In genomic region chr5:119070828-119071572, GRCh38 we compare ENCODE assay signal across 9 cellular contexts. TPM values are rescaled to one million over a fixed set of nuclear protein-coding genes. Genes with fewer than 3 reads are reported as not detected.
A peak's percentile ranks its signal among the peaks of the same experiment; 100 is the strongest.
DNase-seq lines count a peak whose midpoint lies in the region; ATAC-seq, FAIRE-seq and TF ChIP-seq lines count a peak whose summit lies in the region.
"Had no signal": no experiment of that assay in that cellular context is flagged by ENCODE, and none has a peak within 500 bp of the region (broad histone marks: within the 10 kb centered on the region; RNA-seq: fewer than 3 reads in every experiment).

DMXL1 (plus strand) TSS chr5:119071087; CDS start chr5:119071570, 483 bp downstream.

- H3K36me3 ChIP-seq in keratinocyte (ENCODE audit: control insufficient read depth in 2 of 2, extremely low read depth in 1 of 2, insufficient read depth in 2 of 2, low read length in 2 of 2): no peaks in the 10 kb centered on the region

- H2AFZ ChIP-seq in keratinocyte (ENCODE audit: control insufficient read depth, low read length): peak within 1 kb of the TSS; percentile 99

- H3K9me3 ChIP-seq in keratinocyte (ENCODE audit: control insufficient read depth, low read depth, low read length): no peaks in the 10 kb centered on the region

- H3K27ac ChIP-seq in keratinocyte (ENCODE audit: control insufficient read depth, insufficient read depth, low read length): peak within 1 kb of the TSS; percentile 92

- no peak for TF ChIP-seq CTCF in AG09319 (IDR thresholded peaks at IDR 0.05; ENCODE audit: low read depth, low read length)
- TF ChIP-seq CTCF in keratinocyte (optimal IDR thresholded peaks at IDR 0.05 in 1 of 3, IDR thresholded peaks at IDR 0.05 in 1 of 3, conservative IDR thresholded peaks at IDR 0.05 in 1 of 3; ENCODE audit: extremely low read depth in 1 of 3, insufficient read depth in 2 of 3, low read length in 3 of 3): no peak

- dilution Hi-C loops in keratinocyte (cut with MboI; ENCODE audit: extremely low pct_ligation_motif_present, low sequenced_read_pairs): no loop called here

- FAIRE-seq in keratinocyte (lab: Jason Lieb, UNC): peak; percentile 64
- FAIRE-seq: colon had no signal

- H3K27me3 ChIP-seq in keratinocyte (ENCODE audit: control insufficient read depth, extremely low read depth, insufficient read depth, low read length): no peaks in the 10 kb centered on the region

- peak; percentile 77 for TF ChIP-seq POLR2A in GM19099 (IDR thresholded peaks at IDR 0.05; ENCODE audit: extremely low read depth, insufficient read length, low read depth)

- H3K9me1 ChIP-seq in keratinocyte (ENCODE audit: control insufficient read depth, extremely low read depth, insufficient read depth, low read length): no peaks in the 10 kb centered on the region

- peaks cover 17% of the 10 kb centered on the region for H3K79me2 ChIP-seq in keratinocyte (ENCODE audit: control insufficient read depth, insufficient read depth, low read length)

- H4K20me1 ChIP-seq in keratinocyte (ENCODE audit: control insufficient read depth, extremely low read depth, insufficient read depth, low read length): no peaks in the 10 kb centered on the region

- peak within 1 kb of the TSS; percentile 86 for H3K4me2 ChIP-seq in keratinocyte (ENCODE audit: control insufficient read depth, extremely low read depth, insufficient read depth, low read depth, low read length)

- H3K9ac ChIP-seq in keratinocyte (ENCODE audit: control insufficient read depth, extremely low read depth, insufficient read depth, low read length): peak within 1 kb of the TSS; percentile 92

- peak; percentile 98 for DNase-seq in AG09319 (ENCODE audit: extremely low read depth, low read depth)
- DNase-seq in NCI-H510A (lab: John Stamatoyannopoulos, UW): peak; percentile 85
- DNase-seq in activated CD4-positive, alpha-beta T cell treated with anti-CD3 and anti-CD28 coated beads for 1 hour: peak; percentile 97
- peak; percentile 93 for DNase-seq in cerebellum (ENCODE audit: low spot score)
- DNase-seq in keratinocyte (ENCODE audit: low read depth, low spot score): peak; percentile 94
- peak; percentile 93 for DNase-seq in stimulated activated CD4-positive, alpha-beta T cell treated with anti-CD3 and anti-CD28 coated beads, Interleukin-15, amount 100 ng/mL, for 1 hour (ENCODE audit: low read depth in 1 of 2, low spot score in 1 of 2)

- peak within 1 kb of the TSS; percentile 90 to 98 (median 91) for H3K4me3 ChIP-seq in keratinocyte (ENCODE audit: control insufficient read depth in 2 of 3, extremely low read depth in 1 of 3, insufficient read depth in 2 of 3, low read depth in 1 of 3, low read length in 3 of 3)

- peaks cover 10% of the 10 kb centered on the region for H3K4me1 ChIP-seq in keratinocyte (ENCODE audit: control insufficient read depth, extremely low read depth, insufficient read depth, low read length)

- ATAC-seq in HG03432 (IDR thresholded peaks at IDR 0.05; ENCODE audit: unreplicated experiment): peak; percentile 82

RNA-seq across cellular contexts. Expression of gene DMXL1, which starts in this region (rescaled TPM):
- 110 TPM for total RNA-seq in cerebellum
- 6.4 to 13.1 TPM (median 12.6 TPM) in 3 replicates for polyA plus RNA-seq in keratinocyte
- polyA plus RNA-seq in keratinocyte (2011; ENCODE audit: low read depth): 13.8 TPM
- polyA plus RNA-seq in keratinocyte (2011; cell fraction: cytosol; rRNA removed): 4.5 and 8.3 TPM in 2 replicates
- polyA plus RNA-seq in keratinocyte (2011; cell fraction: nucleus; rRNA removed): 15.3 and 21.1 TPM in 2 replicates
- 5.2 and 9.6 TPM in 2 replicates for polyA plus RNA-seq in keratinocyte (2012; ENCODE audit: low replicate concordance)
- 5.0 to 37.1 TPM (median 24.4 TPM) in 3 replicates for polyA minus RNA-seq in keratinocyte
- polyA minus RNA-seq in keratinocyte (2011; cell fraction: cytosol; rRNA and poly(A)+ RNA removed): 9.4 TPM
- polyA minus RNA-seq in keratinocyte (2011; cell fraction: nucleus; rRNA and poly(A)+ RNA removed): 33.6 and 77.4 TPM in 2 replicates

Comparison
In these comparisons a context has a peak if more than half of its experiments do, and no peak if none do; other contexts are left out.
1. Peak in every context shown above with its lines: DNase-seq, ATAC-seq, H3K4me3 ChIP-seq and H3K27ac ChIP-seq.